ENCODE assay signal across 1 cellular context in genomic region chr14:50845166-50845565, GRCh38.
TF ChIP-seq lines count a peak whose summit lies in the region.

No MANE protein-coding gene starts in this region.

TF ChIP-seq in IMR-90, 13 proteins besides CTCF, POLR2A, EP300 and RAD21:
- TF ChIP-seq USF2 (IDR thresholded peaks at IDR 0.05; ENCODE audit: low read depth, low read length) (no peak), SMC3 (IDR thresholded peaks at IDR 0.05; ENCODE audit: low read depth, low read length) (no peak), CHD1 (IDR thresholded peaks at IDR 0.05; ENCODE audit: low read depth, low read length) (no peak), RCOR1 (IDR thresholded peaks at IDR 0.05; ENCODE audit: insufficient replicate concordance, low read length) (no peak), NFE2L2 (IDR thresholded peaks at IDR 0.05; ENCODE audit: low read depth, low read length) (no peak), CEBPB (IDR thresholded peaks at IDR 0.05; ENCODE audit: low read depth, low read length) (no peak), MXI1 (IDR thresholded peaks at IDR 0.05; ENCODE audit: borderline replicate concordance, low read depth, low read length) (no peak), RFX5 (IDR thresholded peaks at IDR 0.05; ENCODE audit: low read depth, low read length) (no peak), FOS (IDR thresholded peaks at IDR 0.05; ENCODE audit: low read depth, low read length) (no peak), MAFK (IDR thresholded peaks at IDR 0.05; ENCODE audit: low read depth, low read length) (no peak), MAZ (IDR thresholded peaks at IDR 0.05; ENCODE audit: borderline replicate concordance, low read depth, low read length) (no peak), ELK1 (IDR thresholded peaks at IDR 0.05; ENCODE audit: borderline replicate concordance, low read depth, low read length) (no peak), BHLHE40 (IDR thresholded peaks at IDR 0.05; ENCODE audit: low read depth, low read length) (no peak)
TF ChIP-seq in IMR-90: peak in this region for 0.
